8 cellular contexts compared by ENCODE assay signal in genomic region chrX:71098302-71098701, GRCh38. TPM values are rescaled to one million over a fixed set of nuclear protein-coding genes. Genes with fewer than 3 reads are reported as not detected.
DNase-seq lines count a peak whose midpoint lies in the region; ATAC-seq and TF ChIP-seq lines count a peak whose summit lies in the region.
"Had no signal": no experiment of that assay in that cellular context is flagged by ENCODE, and none has a peak within 500 bp of the region (broad histone marks: within the 10 kb centered on the region; RNA-seq: fewer than 3 reads in every experiment).

No MANE protein-coding gene starts in this region.

- H3K9me3 ChIP-seq in liver (ENCODE audit: control insufficient read depth in 4 of 4, low read length in 3 of 4): no peaks in the 10 kb centered on the region

- no peak overlapping the region for H3K9ac ChIP-seq in liver (ENCODE audit: low read depth in 1 of 2, low read length in 2 of 2)

- 16% methylated on average over 2 of the region's 2 CpGs for WGBS in liver

- no peaks in the 10 kb centered on the region for H3K36me3 ChIP-seq in liver (ENCODE audit: control insufficient read depth in 4 of 4, insufficient read depth in 3 of 4, low read depth in 1 of 4, low read length in 3 of 4)

- H3K27me3 ChIP-seq in liver (ENCODE audit: control insufficient read depth in 4 of 4, insufficient read depth in 4 of 4, low read length in 3 of 4): no peaks in the 10 kb centered on the region

- H3K4me3 ChIP-seq in WI38 (ENCODE audit: low read depth, low read length) (no peak overlapping the region), cardiac fibroblast (replicated peaks in 1 of 2; ENCODE audit: low read depth in 2 of 2, low read length in 2 of 2) (no peak overlapping the region), liver (ENCODE audit: low read depth in 1 of 3, low read length in 3 of 3) (no peak overlapping the region)

- ATAC-seq in HG03025 (IDR thresholded peaks at IDR 0.05; ENCODE audit: low FRiP score, unreplicated experiment): no peak

- TF ChIP-seq CTCF in GM12874 (IDR thresholded peaks at IDR 0.05; ENCODE audit: insufficient read depth, low read depth, low read length) (peak; percentile 51; the same call in 1 of the 2 replicates), WI38 (IDR thresholded peaks at IDR 0.05; ENCODE audit: low read depth, low read length) (peak; percentile 28; the same call in 1 of the 2 replicates), cardiac fibroblast (IDR thresholded peaks at IDR 0.05; ENCODE audit: low read depth, low read length) (peak; percentile 40), liver (IDR thresholded peaks at IDR 0.05; ENCODE audit: low read depth, low read length, missing input control) (peak; percentile 36)

- H3K27ac ChIP-seq in liver (ENCODE audit: low read depth in 1 of 2, low read length in 2 of 2): no peak overlapping the region

- TF ChIP-seq RAD21 in liver (IDR thresholded peaks at IDR 0.05): peak; percentile 63 to 73

- peak; percentile 9 for DNase-seq in KG1 (lab: John Stamatoyannopoulos, UW)
- DNase-seq in cardiac fibroblast (ENCODE audit: low read depth in 2 of 2): peak; percentile 45 to 63
- peak; percentile 52 to 62 for DNase-seq in stimulated activated CD8-positive, alpha-beta memory T cell treated with anti-CD3 and anti-CD28 coated beads, Interleukin-2, amount 100 ng/mL, for 48 hours (ENCODE audit: low read depth in 2 of 2)

- H3K4me1 ChIP-seq in liver (ENCODE audit: control insufficient read depth in 4 of 4, insufficient read depth in 4 of 4, low read length in 3 of 4): peaks cover 4 to 16% (median 10%) of the 10 kb centered on the region in 4 donors

TF ChIP-seq in liver, 16 proteins besides CTCF, POLR2A, EP300 and RAD21:
- TF ChIP-seq HNF4A (conservative IDR thresholded peaks at IDR 0.05) (no peak), MAX (IDR thresholded peaks at IDR 0.05) (no peak), EGR1 (IDR thresholded peaks at IDR 0.05; ENCODE audit: low read depth in 2 of 2) (no peak), YY1 (IDR thresholded peaks at IDR 0.05) (no peak), ZBTB33 (IDR thresholded peaks at IDR 0.05) (no peak), TAF1 (conservative IDR thresholded peaks at IDR 0.05) (no peak), FOXA1 (IDR thresholded peaks at IDR 0.05) (no peak), ATF3 (IDR thresholded peaks at IDR 0.05) (no peak), REST (IDR thresholded peaks at IDR 0.05) (no peak), RXRA (IDR thresholded peaks at IDR 0.05) (no peak), FOXA2 (IDR thresholded peaks at IDR 0.05) (no peak), GABPA (IDR thresholded peaks at IDR 0.05 in 1 of 2, conservative IDR thresholded peaks at IDR 0.05 in 1 of 2) (no peak), NR2F2 (IDR thresholded peaks at IDR 0.05) (no peak), JUND (IDR thresholded peaks at IDR 0.05) (no peak)

RNA-seq across cellular contexts. Expression of gene FOXO4, which starts 2.7 kb away (rescaled TPM):
- 10 to 100 TPM in 1 of 2 donors, 1 to 10 TPM in 1; 3.7 to 38.2 TPM for total RNA-seq in liver
- 1 to 10 TPM in 1 of 2 donors, under 1 TPM in 1; 0.50 to 4.2 TPM for polyA plus RNA-seq in liver

RNA-seq across cellular contexts. Expression of gene CXorf65, which starts 8.2 kb away (rescaled TPM):
- not detected for total RNA-seq in liver
- polyA plus RNA-seq in liver: not detected
- total RNA-seq: frontal cortex had no signal

RNA-seq across cellular contexts. Expression of gene IL2RG, which starts 13.1 kb away (rescaled TPM):
- 1 to 10 TPM; 2.2 to 3.0 TPM for total RNA-seq in liver
- 1 to 10 TPM; 3.6 to 4.0 TPM for polyA plus RNA-seq in liver
- total RNA-seq: frontal cortex had no signal

RNA-seq across cellular contexts. Expression of gene MED12, which starts 20.1 kb away (rescaled TPM):
- 10 to 100 TPM; 13.1 to 25.6 TPM for total RNA-seq in liver
- 1 to 10 TPM; 3.2 to 5.4 TPM for polyA plus RNA-seq in liver

RNA-seq across cellular contexts. Expression of gene SNX12, which starts 30.2 kb away (rescaled TPM):
- 10 to 100 TPM; 13.1 to 21.7 TPM for total RNA-seq in liver
- 10 to 100 TPM in 1 of 2 donors, 1 to 10 TPM in 1; 4.5 to 18.6 TPM for polyA plus RNA-seq in liver
